ENCODE assay signal across 21 cellular contexts in genomic region chr6:52910091-52910490, GRCh38. TPM values are rescaled to one million over a fixed set of nuclear protein-coding genes. Genes with fewer than 3 reads are reported as not detected.
"Had no signal": no experiment of that assay in that cellular context is flagged by ENCODE, and none has a peak within 500 bp of the region (broad histone marks: within the 10 kb centered on the region; RNA-seq: fewer than 3 reads in every experiment).

No MANE protein-coding gene starts in this region.

- H3K27ac ChIP-seq: colonic mucosa, hepatocyte, left ventricle myocardium inferior, prostate gland, transverse colon had no signal

- H3K27ac Mint-ChIP-seq: activated naive CD8-positive, alpha-beta T cell treated with anti-CD3 and anti-CD28 coated beads, Interleukin-2, amount 10 ng/mL, durations not matched to agents 7 days and 5 days; brain; memory B cell; natural killer cell treated with Interleukin-12 subunit alpha and Interleukin-12 subunit beta and Interleukin-15 and Interleukin-18, amount 100 ng/mL, for 72 hours had no signal

- H3K36me3 ChIP-seq: colonic mucosa, left ventricle myocardium inferior, prostate gland, transverse colon had no signal

- H3K36me3 Mint-ChIP-seq: activated naive CD8-positive, alpha-beta T cell treated with anti-CD3 and anti-CD28 coated beads, Interleukin-2, amount 10 ng/mL, durations not matched to agents 7 days and 5 days; brain; memory B cell; natural killer cell treated with Interleukin-12 subunit alpha and Interleukin-12 subunit beta and Interleukin-15 and Interleukin-18, amount 100 ng/mL, for 72 hours had no signal

- H3K9me3 Mint-ChIP-seq: natural killer cell treated with Interleukin-12 subunit alpha and Interleukin-12 subunit beta and Interleukin-15 and Interleukin-18, amount 100 ng/mL, for 72 hours had no signal

- H3K79me2 ChIP-seq: hepatocyte had no signal

- H3K4me1 ChIP-seq: colonic mucosa, left ventricle myocardium inferior, prostate gland, transverse colon had no signal

- H3K9me3 ChIP-seq: colonic mucosa, prostate gland, transverse colon had no signal

- H3K4me3 ChIP-seq: colonic mucosa, hepatocyte, left ventricle myocardium inferior, prostate gland, transverse colon had no signal

- H3K27me3 Mint-ChIP-seq: brain had no signal

- DNase-seq: activated naive CD4-positive, alpha-beta T cell; activated naive CD8-positive, alpha-beta T cell treated with anti-CD3 and anti-CD28 coated beads, Interleukin-2, amount 10 ng/mL, durations not matched to agents 7 days and 5 days; activated T-cell treated with anti-CD3 and anti-CD28 coated beads for 4 hours; central memory CD4-positive, alpha-beta T cell; colonic mucosa; kidney; left ventricle myocardium inferior; occipital lobe; right cardiac atrium; stimulated activated CD4-positive, alpha-beta T cell treated with anti-CD3 and anti-CD28 coated beads, Interleukin-4, amount 100 ng/mL, for 24 hours; stimulated activated naive CD4-positive, alpha-beta T cell; transverse colon had no signal

- H3K4me2 ChIP-seq: hepatocyte had no signal

- H3K4me3 Mint-ChIP-seq: activated naive CD8-positive, alpha-beta T cell treated with anti-CD3 and anti-CD28 coated beads, Interleukin-2, amount 10 ng/mL, durations not matched to agents 7 days and 5 days; brain; memory B cell; natural killer cell treated with Interleukin-12 subunit alpha and Interleukin-12 subunit beta and Interleukin-15 and Interleukin-18, amount 100 ng/mL, for 72 hours had no signal

- ATAC-seq: activated CD4-positive, CD25-positive, alpha-beta regulatory T cell treated with anti-CD3 and anti-CD28 coated beads, Interleukin-2, amount 50 U/mL, for 24 hours; esophagus mucosa; natural killer cell treated with Interleukin-12 subunit alpha and Interleukin-12 subunit beta and Interleukin-15 and Interleukin-18, amount 100 ng/mL, for 72 hours; right cardiac atrium had no signal

- H2AFZ ChIP-seq: hepatocyte had no signal

- H3K4me1 Mint-ChIP-seq: activated naive CD8-positive, alpha-beta T cell treated with anti-CD3 and anti-CD28 coated beads, Interleukin-2, amount 10 ng/mL, durations not matched to agents 7 days and 5 days; brain; memory B cell had no signal

- H3K27me3 ChIP-seq: colonic mucosa, hepatocyte, transverse colon had no signal

RNA-seq across cellular contexts. Expression of gene GSTA3, which starts 0.6 kb away (rescaled TPM):
- total RNA-seq: activated CD8-positive, alpha-beta memory T cell treated with anti-CD3 and anti-CD28 coated beads for 36 hours; activated naive CD8-positive, alpha-beta T cell treated with anti-CD3 and anti-CD28 coated beads, Interleukin-2, amount 10 ng/mL, durations not matched to agents 7 days and 5 days; colonic mucosa; esophagus mucosa; hepatocyte; kidney; left ventricle myocardium inferior; natural killer cell treated with Interleukin-12 subunit alpha and Interleukin-12 subunit beta and Interleukin-15 and Interleukin-18, amount 100 ng/mL, for 72 hours; occipital lobe; right cardiac atrium; subcutaneous adipose tissue; transverse colon had no signal
